ENCODE assay signal across 18 cellular contexts in the genomic region with DNA sequence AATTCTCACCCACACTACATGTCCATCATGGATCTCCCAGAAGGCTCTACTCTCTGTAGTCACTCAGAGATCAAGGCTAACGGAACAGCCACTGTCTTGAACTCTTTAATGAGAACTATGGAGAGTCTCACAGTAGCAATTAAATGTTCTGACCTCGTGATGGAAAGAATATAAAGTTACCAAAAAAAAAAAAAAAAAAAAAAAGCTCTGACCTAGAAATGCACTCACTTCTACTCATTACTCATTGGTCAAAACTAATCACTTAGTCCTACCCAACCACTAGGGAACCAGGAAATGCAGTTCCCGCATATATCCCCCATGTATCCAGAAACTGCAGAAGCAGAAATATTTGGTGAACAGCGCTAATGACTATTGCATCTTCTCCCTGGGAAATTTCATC.
"Had no signal": no experiment of that assay in that cellular context is flagged by ENCODE, and none has a peak within 500 bp of the region (broad histone marks: within the 10 kb centered on the region; RNA-seq: fewer than 3 reads in every experiment).

No MANE protein-coding gene starts in this region.

- H3K27ac ChIP-seq: body of pancreas, colonic mucosa, esophagus muscularis mucosa, pancreas, sigmoid colon, tibial artery had no signal

- H3K27me3 ChIP-seq: body of pancreas, colonic mucosa, esophagus muscularis mucosa, pancreas, sigmoid colon, tibial artery had no signal

- H3K4me3 Mint-ChIP-seq: activated T-helper 1 cell treated with anti-CD3 and anti-CD28 coated beads, Interleukin-12 subunit alpha, Interleukin-12 subunit beta, Interleukin-2, Interleukin-4 antibody, amounts not matched to agents 30 ng/mL and 10 ng/mL and 1 ng/mL, durations not matched to agents 14 hours and 24 hours and 36 hours; memory B cell; naive thymus-derived CD8-positive, alpha-beta T cell had no signal

- H3K27ac Mint-ChIP-seq: memory B cell had no signal

- H3K27me3 Mint-ChIP-seq: naive thymus-derived CD8-positive, alpha-beta T cell had no signal

- H3K36me3 ChIP-seq: colonic mucosa, esophagus muscularis mucosa, pancreas, sigmoid colon, tibial artery had no signal

- H3K4me1 ChIP-seq: body of pancreas, colonic mucosa, pancreas had no signal

- DNase-seq: activated naive CD4-positive, alpha-beta T cell treated with Interleukin-2 at 50 U/mL for 16 hours; amygdala; body of pancreas; caudate nucleus; colonic mucosa; effector CD4-positive, alpha-beta T cell; hippocampal formation; kidney glomerular epithelial cell; left ventricle myocardium superior; mucosa of descending colon; naive thymus-derived CD8-positive, alpha-beta T cell; pancreas; sigmoid colon; stimulated activated CD4-positive, alpha-beta T cell treated with anti-CD3 and anti-CD28 coated beads, Interleukin-1b, Interleukin-23, amount 100 ng/mL, for 48 hours; tibial artery had no signal

- H3K36me3 Mint-ChIP-seq: memory B cell; naive thymus-derived CD8-positive, alpha-beta T cell had no signal

- ATAC-seq: body of pancreas; left ventricle myocardium superior; mucosa of descending colon; naive thymus-derived CD8-positive, alpha-beta T cell; pancreas had no signal

- H3K4me3 ChIP-seq: body of pancreas, colonic mucosa, esophagus muscularis mucosa, mucosa of descending colon, pancreas, sigmoid colon, tibial artery had no signal

- H3K9me3 ChIP-seq: body of pancreas, colonic mucosa, esophagus muscularis mucosa, mucosa of descending colon, pancreas, sigmoid colon, tibial artery had no signal
